ENCODE assay signal across 10 cellular contexts in genomic region chr1:938088-938683, GRCh38. TPM values are rescaled to one million over a fixed set of nuclear protein-coding genes. Genes with fewer than 3 reads are reported as not detected.
DNase-seq lines count a peak whose midpoint lies in the region; ATAC-seq and TF ChIP-seq lines count a peak whose summit lies in the region.
"Had no signal": no experiment of that assay in that cellular context is flagged by ENCODE, and none has a peak within 500 bp of the region (broad histone marks: within the 10 kb centered on the region; RNA-seq: fewer than 3 reads in every experiment).

No MANE protein-coding gene starts in this region.

- no peaks in the 10 kb centered on the region for H3K9me3 Mint-ChIP-seq in activated T-helper 17 cell treated with anti-CD3 and anti-CD28 coated beads, Interleukin-2, amount 50 U/mL, for 72 hours
- no peaks in the 10 kb centered on the region for H3K9me3 Mint-ChIP-seq in immature natural killer cell
- H3K9me3 Mint-ChIP-seq: activated naive CD4-positive, alpha-beta T cell treated with anti-CD3 and anti-CD28 coated beads, Interleukin-2, amount 50 U/mL, for 24 hours had no signal

- DNase-seq in 8988T = peak; percentile 77
- peak; percentile 77 for DNase-seq in H4 (ENCODE audit: low spot score)
- DNase-seq in kidney epithelial cell (ENCODE audit: low read depth) = no peak
- no peak for DNase-seq in NCI-H510A (lab: John Stamatoyannopoulos, UW)
- no peak for DNase-seq in activated T-cell treated with anti-CD3 and anti-CD28 coated beads for 4 hours
- no peak for DNase-seq in immature natural killer cell

- H3K4me3 ChIP-seq in kidney epithelial cell (ENCODE audit: low read depth, low read length) = no peak overlapping the region

- H3K36me3 Mint-ChIP-seq in activated T-helper 17 cell treated with anti-CD3 and anti-CD28 coated beads, Interleukin-2, amount 50 U/mL, for 72 hours (ENCODE audit: low read depth) = peaks cover 3% of the 10 kb centered on the region
- no peaks in the 10 kb centered on the region for H3K36me3 Mint-ChIP-seq in immature natural killer cell
- H3K36me3 Mint-ChIP-seq: activated naive CD4-positive, alpha-beta T cell treated with anti-CD3 and anti-CD28 coated beads, Interleukin-2, amount 50 U/mL, for 24 hours had no signal

- no peak overlapping the region for H3K4me3 Mint-ChIP-seq in activated T-helper 17 cell treated with anti-CD3 and anti-CD28 coated beads, Interleukin-2, amount 50 U/mL, for 72 hours
- no peak overlapping the region for H3K4me3 Mint-ChIP-seq in immature natural killer cell
- H3K4me3 Mint-ChIP-seq: activated naive CD4-positive, alpha-beta T cell treated with anti-CD3 and anti-CD28 coated beads, Interleukin-2, amount 50 U/mL, for 24 hours had no signal

- H3K27ac Mint-ChIP-seq in activated T-helper 17 cell treated with anti-CD3 and anti-CD28 coated beads, Interleukin-2, amount 50 U/mL, for 72 hours = no peak overlapping the region
- H3K27ac Mint-ChIP-seq in immature natural killer cell = no peak overlapping the region

- ATAC-seq in activated T-helper 17 cell treated with anti-CD3 and anti-CD28 coated beads, Interleukin-2, amount 50 U/mL, for 72 hours (replicated peaks) = peak; percentile 60
- ATAC-seq in GM19397 (IDR thresholded peaks at IDR 0.05; ENCODE audit: unreplicated experiment) = no peak

- peak; percentile 78 for TF ChIP-seq CTCF in kidney epithelial cell (IDR thresholded peaks at IDR 0.05; ENCODE audit: insufficient read depth, low read length, poor library complexity, severe bottlenecking)

- no peaks in the 10 kb centered on the region for H3K36me3 ChIP-seq in kidney epithelial cell (ENCODE audit: control insufficient read depth, insufficient read depth, low read length)

- peaks cover 15% of the 10 kb centered on the region for H3K27me3 Mint-ChIP-seq in activated T-helper 17 cell treated with anti-CD3 and anti-CD28 coated beads, Interleukin-2, amount 50 U/mL, for 72 hours
- peaks cover 4 to 17% (median 10%) of the 10 kb centered on the region in 3 donors for H3K27me3 Mint-ChIP-seq in immature natural killer cell (ENCODE audit: low read depth in 3 of 3)

- H3K4me1 Mint-ChIP-seq in activated T-helper 17 cell treated with anti-CD3 and anti-CD28 coated beads, Interleukin-2, amount 50 U/mL, for 72 hours = no peaks in the 10 kb centered on the region
- H3K4me1 Mint-ChIP-seq in immature natural killer cell = peaks cover 0 to 8% of the 10 kb centered on the region in 2 donors

- peaks cover 53% of the 10 kb centered on the region for H3K27me3 ChIP-seq in kidney epithelial cell (ENCODE audit: control insufficient read depth, insufficient read depth, low read length)

RNA-seq across cellular contexts. Expression of gene SAMD11, which starts 14.5 kb away (rescaled TPM):
- 39.7 and 116 TPM in 2 replicates for total RNA-seq in H4 (2014; rRNA removed; shearing (Covaris generic))
- not detected for total RNA-seq in activated T-helper 17 cell treated with anti-CD3 and anti-CD28 coated beads, Interleukin-2, amount 50 U/mL, for 72 hours
- 2.3 TPM in 2 replicates for total RNA-seq in kidney epithelial cell
- polyA plus RNA-seq in immature natural killer cell = under 1 TPM in 1 of 3 donors, not detected in 2; 0.14 TPM

RNA-seq across cellular contexts. Expression of gene NOC2L, which starts 20.9 kb away (rescaled TPM):
- 78.4 and 90.7 TPM in 2 replicates for total RNA-seq in H4 (2014; rRNA removed; shearing (Covaris generic))
- 100 to 1,000 TPM in 1 of 2 donors, 10 to 100 TPM in 1; 57.6 to 141 TPM for total RNA-seq in activated T-helper 17 cell treated with anti-CD3 and anti-CD28 coated beads, Interleukin-2, amount 50 U/mL, for 72 hours
- total RNA-seq in kidney epithelial cell = 95.6 and 98.8 TPM in 2 replicates
- polyA plus RNA-seq in immature natural killer cell = 10 to 100 TPM; 48.2 to 69.8 (median 53.5) TPM

RNA-seq across cellular contexts. Expression of gene KLHL17, which starts 22.2 kb away (rescaled TPM):
- 1.9 and 5.7 TPM in 2 replicates for total RNA-seq in H4 (2014; rRNA removed; shearing (Covaris generic))
- 10 to 100 TPM; 17.4 to 17.8 TPM for total RNA-seq in activated T-helper 17 cell treated with anti-CD3 and anti-CD28 coated beads, Interleukin-2, amount 50 U/mL, for 72 hours
- total RNA-seq in kidney epithelial cell = 16.9 and 21.4 TPM in 2 replicates
- polyA plus RNA-seq in immature natural killer cell = 1 to 10 TPM in 2 of 3 donors, not detected in 1; 1.8 to 2.2 TPM

RNA-seq across cellular contexts. Expression of gene PLEKHN1, which starts 28.1 kb away (rescaled TPM):
- total RNA-seq in H4 (2014; rRNA removed; shearing (Covaris generic)) = 0.08 and 1.2 TPM in 2 replicates
- total RNA-seq in activated T-helper 17 cell treated with anti-CD3 and anti-CD28 coated beads, Interleukin-2, amount 50 U/mL, for 72 hours = 1 to 10 TPM; 2.8 to 6.3 TPM
- total RNA-seq in kidney epithelial cell = 13.2 and 13.3 TPM in 2 replicates
- 1 to 10 TPM in 1 of 3 donors, under 1 TPM in 2; 0.14 to 2.2 (median 0.68) TPM for polyA plus RNA-seq in immature natural killer cell

RNA-seq across cellular contexts. Expression of gene PERM1, which starts 43.7 kb away (rescaled TPM):
- total RNA-seq in H4 (2014; rRNA removed; shearing (Covaris generic)) = 0.19 TPM in 1 of 2 replicates, not detected in the other
- total RNA-seq in activated T-helper 17 cell treated with anti-CD3 and anti-CD28 coated beads, Interleukin-2, amount 50 U/mL, for 72 hours = not detected
- 0.34 TPM in 1 of 2 replicates, not detected in the other for total RNA-seq in kidney epithelial cell
- not detected for polyA plus RNA-seq in immature natural killer cell
- total RNA-seq: pulmonary artery endothelial cell had no signal

Comparison
In these comparisons a context has a peak if more than half of its experiments do, and no peak if none do; other contexts are left out.
1. DNase-seq: peak in 8988T (single experiment) and H4 (single experiment); none in kidney epithelial cell (single experiment), NCI-H510A (single experiment), activated T-cell treated with anti-CD3 and anti-CD28 coated beads for 4 hours (single experiment) and immature natural killer cell (0 of 3).
2. RNA of gene SAMD11, which starts 14.5 kb away (total RNA-seq): 39.7 to 116 TPM in H4; 2.3 TPM in kidney epithelial cell and not detected in activated T-helper 17 cell treated with anti-CD3 and anti-CD28 coated beads, Interleukin-2, amount 50 U/mL, for 72 hours; every median in the first group is over 10 times any median in the second.